Comparison of ENCODE assay signal across 11 cellular contexts in genomic region chr19:54532528-54532927, GRCh38. TPM values are rescaled to one million over a fixed set of nuclear protein-coding genes. Genes with fewer than 3 reads are reported as not detected.
DNase-seq lines count a peak whose midpoint lies in the region; ATAC-seq lines count a peak whose summit lies in the region.
"Had no signal": no experiment of that assay in that cellular context is flagged by ENCODE, and none has a peak within 500 bp of the region (broad histone marks: within the 10 kb centered on the region; RNA-seq: fewer than 3 reads in every experiment).

No MANE protein-coding gene starts in this region.

- no peak for DNase-seq in iPS-NIHi7 (ENCODE audit: extremely low spot score)
- DNase-seq in NCI-H524 (lab: John Stamatoyannopoulos, UW): no peak
- no peak for DNase-seq in CD4-positive, alpha-beta memory T cell
- no peak for DNase-seq in HAP-1 (ENCODE audit: low spot score in 2 of 2)
- DNase-seq: GDM1, NCI-H1092 treated with DMSO at 0.1 percent for 48 hours, transverse colon had no signal

- POLR2A ChIA-PET in CD4-positive, alpha-beta memory T cell (lab: Charles Lee; ENCODE audit: partially characterized antibody): no interaction called here

- no peaks in the 10 kb centered on the region for H3K36me3 Mint-ChIP-seq in CD4-positive, alpha-beta memory T cell

- peak overlapping the region; percentile 12 for H3K4me3 ChIP-seq in mononuclear cell (ENCODE audit: low read length)
- no peak overlapping the region for H3K4me3 ChIP-seq in CD4-positive, alpha-beta memory T cell (ENCODE audit: low read length in 2 of 2)
- no peak overlapping the region for H3K4me3 ChIP-seq in HAP-1
- H3K4me3 ChIP-seq: transverse colon had no signal

- no peak overlapping the region for H3K27ac ChIP-seq in CD4-positive, alpha-beta memory T cell (ENCODE audit: low read depth, low read length)
- H3K27ac ChIP-seq: transverse colon had no signal

- peaks cover 0 to 2% (median 0%) of the 10 kb centered on the region in 4 donors for H3K4me1 Mint-ChIP-seq in CD4-positive, alpha-beta memory T cell

- intact Hi-C loops in CD4-positive, alpha-beta memory T cell (cut with micrococcal nuclease): no loop called here

- H3K4me1 ChIP-seq in mononuclear cell (ENCODE audit: insufficient read depth, low read length) (peaks cover 23% of the 10 kb centered on the region), HAP-1 (no peaks in the 10 kb centered on the region)
- H3K4me1 ChIP-seq in CD4-positive, alpha-beta memory T cell (ENCODE audit: insufficient read depth, low read length): no peaks in the 10 kb centered on the region
- H3K4me1 ChIP-seq: transverse colon had no signal

- H3K27me3 ChIP-seq in mononuclear cell (ENCODE audit: insufficient read depth, low read length): peaks cover 4% of the 10 kb centered on the region
- H3K27me3 ChIP-seq in CD4-positive, alpha-beta memory T cell (ENCODE audit: insufficient read depth, low read length): peaks cover 3% of the 10 kb centered on the region
- no peaks in the 10 kb centered on the region for H3K27me3 ChIP-seq in HAP-1 (ENCODE audit: low read depth)

- CTCF ChIA-PET in CD4-positive, alpha-beta memory T cell (lab: Charles Lee; ENCODE audit: partially characterized antibody): no interaction called here

- peaks cover 0 to 4% (median 0%) of the 10 kb centered on the region in 8 donors for H3K9me3 Mint-ChIP-seq in CD4-positive, alpha-beta memory T cell

- ATAC-seq in GM18511 (IDR thresholded peaks at IDR 0.05; ENCODE audit: unreplicated experiment) (peak; percentile 92), GM19468 (IDR thresholded peaks at IDR 0.05; ENCODE audit: extremely low read depth, unreplicated experiment) (peak; percentile 60), HG03571 (IDR thresholded peaks at IDR 0.05; ENCODE audit: unreplicated experiment) (peak; percentile 71)

- no peaks in the 10 kb centered on the region for H3K36me3 ChIP-seq in CD4-positive, alpha-beta memory T cell (ENCODE audit: insufficient read depth, low read length)
- H3K36me3 ChIP-seq in HAP-1 (replicated peaks): no peaks in the 10 kb centered on the region
- H3K36me3 ChIP-seq: transverse colon had no signal

- peaks cover 32 to 44% of the 10 kb centered on the region in 2 donors for H3K27me3 Mint-ChIP-seq in CD4-positive, alpha-beta memory T cell

- in situ Hi-C loops in HAP-1 (cut with MboI; ENCODE audit: low sequenced_read_pairs): no loop called here

- H3K4me3 Mint-ChIP-seq in CD4-positive, alpha-beta memory T cell: no peak overlapping the region

- H3K9me3 ChIP-seq in mononuclear cell (ENCODE audit: low read depth, low read length) (no peaks in the 10 kb centered on the region), HAP-1 (no peaks in the 10 kb centered on the region)
- no peaks in the 10 kb centered on the region for H3K9me3 ChIP-seq in CD4-positive, alpha-beta memory T cell (ENCODE audit: control insufficient read depth in 1 of 2, low read length in 2 of 2)
- H3K9me3 ChIP-seq: transverse colon had no signal

- no peak overlapping the region for H3K27ac Mint-ChIP-seq in CD4-positive, alpha-beta memory T cell

RNA-seq across cellular contexts. Expression of gene LAIR2, which starts 29.9 kb away (rescaled TPM):
- 2.8 TPM for total RNA-seq in mononuclear cell
- total RNA-seq in CD4-positive, alpha-beta memory T cell: under 1 TPM; 0.81 to 0.97 TPM
- 10 to 100 TPM; 15.9 to 27.9 TPM for polyA plus RNA-seq in CD4-positive, alpha-beta memory T cell

RNA-seq across cellular contexts. Expression of gene LILRA2, which starts 41.1 kb away (rescaled TPM):
- 41.5 TPM for total RNA-seq in mononuclear cell
- under 1 TPM; 0.35 to 0.47 TPM for total RNA-seq in CD4-positive, alpha-beta memory T cell
- not detected for polyA plus RNA-seq in CD4-positive, alpha-beta memory T cell

RNA-seq across cellular contexts. Expression of gene CDC42EP5, which starts 59.4 kb away (rescaled TPM):
- total RNA-seq in mononuclear cell: not detected
- not detected for total RNA-seq in CD4-positive, alpha-beta memory T cell
- not detected for polyA plus RNA-seq in CD4-positive, alpha-beta memory T cell

Comparison
In these comparisons a context has a peak if more than half of its experiments do, and no peak if none do; other contexts are left out.
1. RNA of gene LILRA2, which starts 41.1 kb away (total RNA-seq): 41.5 TPM in mononuclear cell (single experiment); 0.35 to 0.47 TPM in CD4-positive, alpha-beta memory T cell; every median in the first group is over 10 times any median in the second.
2. Peak in every context shown above with its lines, with median percentiles within 50 percentile points of each other: ATAC-seq.